In genomic region chr7:48035967-48036478, GRCh38 we compare ENCODE assay signal across 1 cellular context.
A peak's percentile ranks its signal among the peaks of the same experiment; 100 is the strongest.
TF ChIP-seq lines count a peak whose summit lies in the region.

No MANE protein-coding gene starts in this region.

TF ChIP-seq in H1, 55 proteins besides CTCF, POLR2A, EP300 and RAD21:
- peak; percentile 67 for TF ChIP-seq SUZ12 (IDR thresholded peaks at IDR 0.05; ENCODE audit: low read length)
- no peak for TF ChIP-seq NRF1 (IDR thresholded peaks at IDR 0.05; ENCODE audit: low read depth, low read length)
- TF ChIP-seq JUN (IDR thresholded peaks at IDR 0.05; ENCODE audit: low read depth, low read length): no peak
- no peak for TF ChIP-seq SAP30 (IDR thresholded peaks at IDR 0.05; ENCODE audit: insufficient read depth, insufficient replicate concordance, low read length)
- peak; percentile 53 for TF ChIP-seq EZH2 (IDR thresholded peaks at IDR 0.05; ENCODE audit: low read depth, low read length, severe bottlenecking)
- TF ChIP-seq SIN3A (conservative IDR thresholded peaks at IDR 0.05 in 1 of 2, IDR thresholded peaks at IDR 0.05 in 1 of 2; ENCODE audit: low read depth in 1 of 2, low read length in 2 of 2): no peak
- no peak for TF ChIP-seq CHD7 (IDR thresholded peaks at IDR 0.05; ENCODE audit: insufficient replicate concordance, low read length)
- TF ChIP-seq, protein P1, sequence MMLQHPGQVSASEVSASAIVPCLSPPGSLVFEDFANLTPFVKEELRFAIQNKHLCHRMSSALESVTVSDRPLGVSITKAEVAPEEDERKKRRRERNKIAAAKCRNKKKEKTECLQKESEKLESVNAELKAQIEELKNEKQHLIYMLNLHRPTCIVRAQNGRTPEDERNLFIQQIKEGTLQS (IDR thresholded peaks at IDR 0.05; ENCODE audit: insufficient read depth, low read depth, low read length): no peak
- no peak for TF ChIP-seq USF2 (IDR thresholded peaks at IDR 0.05; ENCODE audit: low read length)
- peak; percentile 12 for TF ChIP-seq CTBP2 (IDR thresholded peaks at IDR 0.05; ENCODE audit: borderline replicate concordance, insufficient read depth, insufficient read length, low read length)
- no peak for TF ChIP-seq TCF12 (IDR thresholded peaks at IDR 0.05; ENCODE audit: low read depth, low read length)
- TF ChIP-seq POLR2AphosphoS5 (IDR thresholded peaks at IDR 0.05; ENCODE audit: low read depth, low read length): no peak
- no peak for TF ChIP-seq POU5F1 (IDR thresholded peaks at IDR 0.05; ENCODE audit: low read depth, low read length)
- no peak for TF ChIP-seq CHD2 (IDR thresholded peaks at IDR 0.05; ENCODE audit: low read length)
- no peak for TF ChIP-seq BCL11A (IDR thresholded peaks at IDR 0.05; ENCODE audit: low read depth in 2 of 2, low read length in 2 of 2)
- TF ChIP-seq RXRA (IDR thresholded peaks at IDR 0.05; ENCODE audit: insufficient read depth, low read depth, low read length): no peak
- TF ChIP-seq GABPA (IDR thresholded peaks at IDR 0.05; ENCODE audit: borderline replicate concordance, insufficient read depth, low read length): no peak
- TF ChIP-seq SP2 (IDR thresholded peaks at IDR 0.05; ENCODE audit: low read length): no peak
- TF ChIP-seq KDM4A (IDR thresholded peaks at IDR 0.05; ENCODE audit: low read depth, low read length, severe bottlenecking): peak; percentile 59
